In the genomic region with DNA sequence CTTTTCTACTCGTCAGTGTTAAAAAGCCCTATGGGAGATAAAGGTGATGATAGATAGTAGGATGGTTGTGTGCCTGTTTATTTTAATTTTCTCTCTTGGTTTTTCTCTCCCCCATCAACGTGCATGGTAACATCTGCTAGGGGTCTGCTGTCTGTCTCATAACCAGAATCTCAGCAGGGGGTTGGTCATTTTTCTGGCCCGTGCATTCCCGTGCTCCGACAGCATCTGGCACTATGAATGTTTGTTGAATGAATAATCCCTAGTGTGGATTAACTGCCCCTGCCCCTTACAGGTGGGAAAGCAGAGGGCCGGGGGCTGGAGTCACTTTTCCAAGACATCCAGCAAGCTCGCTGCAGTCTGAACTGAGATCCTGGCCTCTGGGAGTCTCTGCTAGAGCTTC, we compare ENCODE assay signal across 24 cellular contexts. TPM values are rescaled to one million over a fixed set of nuclear protein-coding genes. Genes with fewer than 3 reads are reported as not detected.
"Had no signal": no experiment of that assay in that cellular context is flagged by ENCODE, and none has a peak within 500 bp of the region (broad histone marks: within the 10 kb centered on the region; RNA-seq: fewer than 3 reads in every experiment).

No MANE protein-coding gene starts in this region.

- H3K4me3 Mint-ChIP-seq: naive thymus-derived CD4-positive, alpha-beta T cell; nephron progenitor cell; type B pancreatic cell had no signal

- H3K9me3 Mint-ChIP-seq: naive thymus-derived CD4-positive, alpha-beta T cell; type B pancreatic cell had no signal

- H3K27ac Mint-ChIP-seq: naive thymus-derived CD4-positive, alpha-beta T cell; nephron progenitor cell; type B pancreatic cell had no signal

- DNase-seq: cortex of kidney; dorsolateral prefrontal cortex; effector CD8-positive, alpha-beta T cell; heart right ventricle; hypothalamus; kidney glomerular epithelial cell; mammary epithelial cell; naive thymus-derived CD4-positive, alpha-beta T cell; nephron progenitor cell; posterior cingulate gyrus; sigmoid colon; stimulated activated CD4-positive, alpha-beta T cell treated with anti-CD3 and anti-CD28 coated beads, Interleukin-12 subunit alpha, Interleukin-12 subunit beta, amount 100 ng/mL, for 4 hours; stimulated activated naive CD4-positive, alpha-beta T cell treated with Interleukin-2 at 50 U/mL for 16 hours; uterus had no signal

- FAIRE-seq: frontal cortex, islet of Langerhans had no signal

- ATAC-seq: left lobe of liver; naive thymus-derived CD4-positive, alpha-beta T cell had no signal

- H3K27me3 Mint-ChIP-seq: type B pancreatic cell had no signal

- H3K36me3 Mint-ChIP-seq: naive thymus-derived CD4-positive, alpha-beta T cell; type B pancreatic cell had no signal

RNA-seq across cellular contexts. Expression of a gene that starts 6.3 kb away (rescaled TPM):
- total RNA-seq: fibroblast of lung; frontal cortex; glomerular endothelial cell; lower leg skin; mammary epithelial cell; mesenteric fat pad; naive thymus-derived CD4-positive, alpha-beta T cell; osteocyte; pulmonary artery endothelial cell; sigmoid colon; uterus had no signal
